In the genomic region with DNA sequence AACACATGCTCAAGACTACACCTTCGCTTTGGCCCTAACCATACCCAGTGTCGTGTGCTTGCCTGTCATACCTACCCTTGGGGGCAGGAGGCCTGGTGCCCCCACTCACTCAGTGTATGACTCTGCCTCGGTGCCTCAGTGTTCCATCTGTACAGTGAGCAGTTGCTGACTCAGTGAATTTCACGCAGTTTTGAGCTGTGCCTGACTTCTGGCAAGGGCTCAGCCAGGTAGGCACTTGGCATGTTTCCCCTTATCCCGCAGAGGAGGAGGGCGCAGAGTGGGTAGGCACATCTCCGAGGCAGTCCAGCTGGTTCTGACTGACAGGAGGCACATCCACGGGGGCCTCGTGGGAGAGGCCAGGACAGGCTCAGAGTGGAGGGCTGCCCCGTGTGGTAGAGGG, we compare ENCODE assay signal across 25 cellular contexts.
DNase-seq lines count a peak whose midpoint lies in the region; ATAC-seq and TF ChIP-seq lines count a peak whose summit lies in the region.
"Had no signal": no experiment of that assay in that cellular context is flagged by ENCODE, and none has a peak within 500 bp of the region (broad histone marks: within the 10 kb centered on the region; RNA-seq: fewer than 3 reads in every experiment).

No MANE protein-coding gene starts in this region.

- no peaks in the 10 kb centered on the region for H3K9me3 Mint-ChIP-seq in GM23338
- H3K9me3 Mint-ChIP-seq: CD8-positive, alpha-beta T cell had no signal

- H3K36me3 Mint-ChIP-seq in GM23338 (ENCODE audit: low read depth): no peaks in the 10 kb centered on the region; the same call in 2 of the 3 replicates
- H3K36me3 Mint-ChIP-seq: CD8-positive, alpha-beta T cell had no signal

- H3K23ac ChIP-seq in mesenchymal stem cell (ENCODE audit: low read length in 2 of 2): no peak overlapping the region

- H2BK5ac ChIP-seq in mesenchymal stem cell (ENCODE audit: low read depth, low read length, poor library complexity, severe bottlenecking): no peak overlapping the region

- H3K79me2 ChIP-seq in GM23338 (replicated peaks; ENCODE audit: insufficient read depth): no peaks in the 10 kb centered on the region

- WGBS in mesenchymal stem cell: 94% methylated on average over 10 of the region's 10 CpGs

- peak overlapping the region; percentile 47 for H4K91ac ChIP-seq in mesenchymal stem cell (ENCODE audit: low read length)

- no peak for ATAC-seq in GM23338
- ATAC-seq: CD8-positive, alpha-beta T cell; GM12878; T-helper 17 cell had no signal

- no peaks in the 10 kb centered on the region for H3K36me3 ChIP-seq in GM23338 (ENCODE audit: insufficient read depth)
- peaks cover 0 to 18% of the 10 kb centered on the region in 2 experiments for H3K36me3 ChIP-seq in mesenchymal stem cell (ENCODE audit: control insufficient read depth in 1 of 2, insufficient read depth in 2 of 2, low read depth in 1 of 2, low read length in 2 of 2)

- peaks cover 45% of the 10 kb centered on the region for H3K79me1 ChIP-seq in mesenchymal stem cell (replicated peaks; ENCODE audit: low read length, poor library complexity, severe bottlenecking)

- H2BK12ac ChIP-seq in mesenchymal stem cell (ENCODE audit: low read length in 2 of 2): peak overlapping the region in 1 of 2 experiments; percentile 14

- H3K4me2 ChIP-seq in GM23338 (no peak overlapping the region), mesenchymal stem cell (ENCODE audit: low read length, poor library complexity, severe bottlenecking) (no peak overlapping the region)

- peaks cover 8% of the 10 kb centered on the region for H4K20me1 ChIP-seq in GM23338 (replicated peaks; ENCODE audit: insufficient read depth)

- no peak for TF ChIP-seq CTCF in GM23338 (conservative IDR thresholded peaks at IDR 0.05; ENCODE audit: low read depth in 2 of 2)

- peak overlapping the region in 1 of 2 experiments; percentile 31 for H3K14ac ChIP-seq in mesenchymal stem cell (ENCODE audit: low read length in 2 of 2)

- H3K18ac ChIP-seq in mesenchymal stem cell (ENCODE audit: low read depth in 1 of 2, low read length in 2 of 2): peak overlapping the region in 1 of 2 experiments; percentile 23

- peaks cover 8% of the 10 kb centered on the region for H3K27me3 Mint-ChIP-seq in GM23338 (ENCODE audit: insufficient read depth, low read depth, poor library complexity)

- H3K9me2 ChIP-seq in GM23338 (ENCODE audit: insufficient read depth): no peaks in the 10 kb centered on the region

- H2AFZ ChIP-seq in GM23338 (no peak overlapping the region), mesenchymal stem cell (ENCODE audit: low read depth, low read length) (no peak overlapping the region)
- H2AFZ ChIP-seq: GM23248 had no signal

- no peak overlapping the region for H2AK5ac ChIP-seq in mesenchymal stem cell (ENCODE audit: low read length, severe bottlenecking)

- H4K8ac ChIP-seq in mesenchymal stem cell (ENCODE audit: low read length): no peak overlapping the region

- no peak overlapping the region for H2BK120ac ChIP-seq in mesenchymal stem cell (ENCODE audit: low read depth, low read length)

- no peak for DNase-seq in GM23338 (ENCODE audit: low spot score)
- peak; percentile 36 for DNase-seq in RPMI8226
- DNase-seq in mesenchymal stem cell: no peak
- no peak for DNase-seq in activated T-cell treated with anti-CD3 and anti-CD28 coated beads, Interleukin-2, amount 50 U/mL, for 1 hour
- no peak for DNase-seq in mucosa of gallbladder (ENCODE audit: low spot score)
- DNase-seq in NCI-H1048 (lab: John Stamatoyannopoulos, UW): no peak
- no peak for DNase-seq in NCI-H2171 (lab: John Stamatoyannopoulos, UW)
- DNase-seq: C1 segment of cervical spinal cord; CD8-positive, alpha-beta T cell; DND-41; GM23248; HCEC 1CT; KBM-7; NCI-H1105; NCI-H146; NCI-H2029; NCI-H345; NCI-H774; NK-92 treated with Interleukin-12 subunit alpha and Interleukin-12 subunit beta, amount 100 ng/mL, for 24 hours; OCI-M1; SHP77; SW 1271; T-helper 17 cell had no signal

- H3K4me1 Mint-ChIP-seq in GM23338: peaks cover 14% of the 10 kb centered on the region

- H3K27ac ChIP-seq in GM23338 (ENCODE audit: low read depth): no peak overlapping the region
- H3K27ac ChIP-seq in mesenchymal stem cell (ENCODE audit: low read length, poor library complexity, severe bottlenecking): no peak overlapping the region
- H3K27ac ChIP-seq: GM23248, SK-N-MC had no signal

- H3K4me3 Mint-ChIP-seq in GM23338: no peak overlapping the region
- H3K4me3 Mint-ChIP-seq: CD8-positive, alpha-beta T cell; T-helper 17 cell had no signal

- no peaks in the 10 kb centered on the region for H3K27me3 ChIP-seq in GM23338 (ENCODE audit: insufficient read depth)
- H3K27me3 ChIP-seq in mesenchymal stem cell (ENCODE audit: control insufficient read depth in 1 of 2, insufficient read depth in 1 of 2, low read length in 2 of 2): no peaks in the 10 kb centered on the region

- no peaks in the 10 kb centered on the region for H3K9me3 ChIP-seq in mesenchymal stem cell (ENCODE audit: control insufficient read depth, low read length)

- no peak overlapping the region for H3K9ac ChIP-seq in mesenchymal stem cell (ENCODE audit: low read length)
- H3K9ac ChIP-seq: GM23248 had no signal

- peak overlapping the region; percentile 67; the same call in 1 of the 2 replicates for H3K27ac Mint-ChIP-seq in GM23338
- H3K27ac Mint-ChIP-seq: CD8-positive, alpha-beta T cell; T-helper 17 cell had no signal

- no peak overlapping the region for H2BK15ac ChIP-seq in mesenchymal stem cell (ENCODE audit: low read depth, poor library complexity, severe bottlenecking)

- H3K4me3 ChIP-seq in GM23338 (no peak overlapping the region), mesenchymal stem cell (ENCODE audit: insufficient read depth in 1 of 2, low read depth in 1 of 2, low read length in 2 of 2) (no peak overlapping the region)
- H3K4me3 ChIP-seq: GM12878, GM23248, SK-N-MC had no signal

- 0 out of 2 replicates have a peak, but pooled peaks cover 2% of the 10 kb centered on the region for H3F3A ChIP-seq in GM23338 (replicated peaks; ENCODE audit: low read depth)

- H3K4me1 ChIP-seq in GM23338 (ENCODE audit: insufficient read depth) (no peaks in the 10 kb centered on the region), mesenchymal stem cell (ENCODE audit: control insufficient read depth, insufficient read depth, low read depth, low read length) (peaks cover 32% of the 10 kb centered on the region)

- H3K4ac ChIP-seq in mesenchymal stem cell (ENCODE audit: low read depth in 1 of 2, low read length in 2 of 2): no peak overlapping the region

TF ChIP-seq in GM23338, 12 proteins besides CTCF, POLR2A, EP300 and RAD21 (continues in another document):
- TF ChIP-seq STAT1 (IDR thresholded peaks at IDR 0.05; ENCODE audit: unreplicated experiment) (no peak), CREB1 (CRISPR knock-in tag; IDR thresholded peaks at IDR 0.05; ENCODE audit: low read depth) (no peak), JUNB (IDR thresholded peaks at IDR 0.05; ENCODE audit: unreplicated experiment) (no peak), EZH2 (IDR thresholded peaks at IDR 0.05; ENCODE audit: low read depth, unreplicated experiment) (no peak), ZNF114 (CRISPR knock-in tag; IDR thresholded peaks at IDR 0.05) (no peak), ZNF331 (CRISPR knock-in tag; IDR thresholded peaks at IDR 0.05; ENCODE audit: low read depth) (no peak), NANOG (IDR thresholded peaks at IDR 0.05; ENCODE audit: borderline replicate concordance) (no peak)
- TF ChIP-seq, protein P1, sequence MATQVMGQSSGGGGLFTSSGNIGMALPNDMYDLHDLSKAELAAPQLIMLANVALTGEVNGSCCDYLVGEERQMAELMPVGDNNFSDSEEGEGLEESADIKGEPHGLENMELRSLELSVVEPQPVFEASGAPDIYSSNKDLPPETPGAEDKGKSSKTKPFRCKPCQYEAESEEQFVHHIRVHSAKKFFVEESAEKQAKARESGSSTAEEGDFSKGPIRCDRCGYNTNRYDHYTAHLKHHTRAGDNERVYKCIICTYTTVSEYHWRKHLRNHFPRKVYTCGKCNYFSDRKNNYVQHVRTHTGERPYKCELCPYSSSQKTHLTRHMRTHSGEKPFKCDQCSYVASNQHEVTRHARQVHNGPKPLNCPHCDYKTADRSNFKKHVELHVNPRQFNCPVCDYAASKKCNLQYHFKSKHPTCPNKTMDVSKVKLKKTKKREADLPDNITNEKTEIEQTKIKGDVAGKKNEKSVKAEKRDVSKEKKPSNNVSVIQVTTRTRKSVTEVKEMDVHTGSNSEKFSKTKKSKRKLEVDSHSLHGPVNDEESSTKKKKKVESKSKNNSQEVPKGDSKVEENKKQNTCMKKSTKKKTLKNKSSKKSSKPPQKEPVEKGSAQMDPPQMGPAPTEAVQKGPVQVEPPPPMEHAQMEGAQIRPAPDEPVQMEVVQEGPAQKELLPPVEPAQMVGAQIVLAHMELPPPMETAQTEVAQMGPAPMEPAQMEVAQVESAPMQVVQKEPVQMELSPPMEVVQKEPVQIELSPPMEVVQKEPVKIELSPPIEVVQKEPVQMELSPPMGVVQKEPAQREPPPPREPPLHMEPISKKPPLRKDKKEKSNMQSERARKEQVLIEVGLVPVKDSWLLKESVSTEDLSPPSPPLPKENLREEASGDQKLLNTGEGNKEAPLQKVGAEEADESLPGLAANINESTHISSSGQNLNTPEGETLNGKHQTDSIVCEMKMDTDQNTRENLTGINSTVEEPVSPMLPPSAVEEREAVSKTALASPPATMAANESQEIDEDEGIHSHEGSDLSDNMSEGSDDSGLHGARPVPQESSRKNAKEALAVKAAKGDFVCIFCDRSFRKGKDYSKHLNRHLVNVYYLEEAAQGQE (IDR thresholded peaks at IDR 0.05; ENCODE audit: unreplicated experiment): no peak
- TF ChIP-seq, protein P2, sequence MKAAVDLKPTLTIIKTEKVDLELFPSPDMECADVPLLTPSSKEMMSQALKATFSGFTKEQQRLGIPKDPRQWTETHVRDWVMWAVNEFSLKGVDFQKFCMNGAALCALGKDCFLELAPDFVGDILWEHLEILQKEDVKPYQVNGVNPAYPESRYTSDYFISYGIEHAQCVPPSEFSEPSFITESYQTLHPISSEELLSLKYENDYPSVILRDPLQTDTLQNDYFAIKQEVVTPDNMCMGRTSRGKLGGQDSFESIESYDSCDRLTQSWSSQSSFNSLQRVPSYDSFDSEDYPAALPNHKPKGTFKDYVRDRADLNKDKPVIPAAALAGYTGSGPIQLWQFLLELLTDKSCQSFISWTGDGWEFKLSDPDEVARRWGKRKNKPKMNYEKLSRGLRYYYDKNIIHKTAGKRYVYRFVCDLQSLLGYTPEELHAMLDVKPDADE (IDR thresholded peaks at IDR 0.05): no peak
